39 cellular contexts compared by ENCODE assay signal in genomic region chr2:131322209-131322608, GRCh38. TPM values are rescaled to one million over a fixed set of nuclear protein-coding genes. Genes with fewer than 3 reads are reported as not detected.
"Had no signal": no experiment of that assay in that cellular context is flagged by ENCODE, and none has a peak within 500 bp of the region (broad histone marks: within the 10 kb centered on the region; RNA-seq: fewer than 3 reads in every experiment).

No MANE protein-coding gene starts in this region.

- H3K27me3 Mint-ChIP-seq: activated naive CD4-positive, alpha-beta T cell treated with anti-CD3 and anti-CD28 coated beads, Interleukin-2, amount 10 ng/mL, durations not matched to agents 7 days and 5 days; brain had no signal

- H3K9me3 Mint-ChIP-seq: activated naive CD4-positive, alpha-beta T cell treated with anti-CD3 and anti-CD28 coated beads, Interleukin-2, amount 50 U/mL, for 24 hours; activated T-cell treated with anti-CD3 and anti-CD28 coated beads, Interleukin-2, amount 50 U/mL, for 72 hours; activated T-helper 1 cell treated with anti-CD3 and anti-CD28 coated beads, Interleukin-12 subunit alpha, Interleukin-12 subunit beta, Interleukin-2, Interleukin-4 antibody, amounts not matched to agents 30 ng/mL and 10 ng/mL and 1 ng/mL, durations not matched to agents 14 hours and 24 hours and 36 hours; activated T-helper 2 cell treated with anti-CD3 and anti-CD28 coated beads, Interferon-gamma antibody, Interleukin-2, Interleukin-4, amounts not matched to agents 10 μg/mL and 5 μg/mL and 100 μg/mL, durations not matched to agents 14 hours and 24 hours and 36 hours; central memory CD8-positive, alpha-beta T cell had no signal

- ATAC-seq: activated naive CD4-positive, alpha-beta T cell treated with anti-CD3 and anti-CD28 coated beads, Interleukin-2, amount 50 U/mL, for 72 hours; activated naive CD8-positive, alpha-beta T cell treated with anti-CD3 and anti-CD28 coated beads, Interleukin-2, amount 50 U/mL, for 24 hours; activated T-cell treated with anti-CD3 and anti-CD28 coated beads, Interleukin-2, amount 50 U/mL, for 4 hours; activated T-cell treated with anti-CD3 and anti-CD28 coated beads, Interleukin-2, amount 50 U/mL, for 72 hours; activated T-helper 17 cell treated with anti-CD3 and anti-CD28 coated beads, Interleukin-2, amount 50 U/mL, for 72 hours; body of pancreas had no signal

- H3K27ac Mint-ChIP-seq: activated naive CD4-positive, alpha-beta T cell treated with anti-CD3 and anti-CD28 coated beads for 36 hours; activated naive CD4-positive, alpha-beta T cell treated with anti-CD3 and anti-CD28 coated beads, Interleukin-2, amount 10 ng/mL, durations not matched to agents 7 days and 5 days; activated naive CD4-positive, alpha-beta T cell treated with anti-CD3 and anti-CD28 coated beads, Interleukin-2, amount 50 U/mL, for 24 hours; activated naive CD4-positive, alpha-beta T cell treated with anti-CD3 and anti-CD28 coated beads, Interleukin-2, amount 50 U/mL, for 72 hours; activated naive CD8-positive, alpha-beta T cell; activated naive CD8-positive, alpha-beta T cell treated with anti-CD3 and anti-CD28 coated beads for 36 hours; activated naive CD8-positive, alpha-beta T cell treated with anti-CD3 and anti-CD28 coated beads, Interleukin-2, amount 10 ng/mL, durations not matched to agents 7 days and 5 days; activated naive CD8-positive, alpha-beta T cell treated with anti-CD3 and anti-CD28 coated beads, Interleukin-2, amount 50 U/mL, for 24 hours; activated T-cell treated with anti-CD3 and anti-CD28 coated beads, Interleukin-2, amount 50 U/mL, for 24 hours; activated T-cell treated with anti-CD3 and anti-CD28 coated beads, Interleukin-2, amount 50 U/mL, for 72 hours; activated T-helper 1 cell treated with anti-CD3 and anti-CD28 coated beads, Interleukin-12 subunit alpha, Interleukin-12 subunit beta, Interleukin-2, Interleukin-4 antibody, amounts not matched to agents 30 ng/mL and 10 ng/mL and 1 ng/mL, durations not matched to agents 14 hours and 24 hours and 36 hours; activated T-helper 17 cell treated with anti-CD3 and anti-CD28 coated beads, Interleukin-2, amount 50 U/mL, for 72 hours; activated T-helper 2 cell treated with anti-CD3 and anti-CD28 coated beads, Interferon-gamma antibody, Interleukin-2, Interleukin-4, amounts not matched to agents 10 μg/mL and 5 μg/mL and 100 μg/mL, durations not matched to agents 14 hours and 24 hours and 36 hours; brain had no signal

- H3K9me3 ChIP-seq: adrenal gland, ascending aorta, body of pancreas had no signal

- H3K4me1 ChIP-seq: adrenal gland, ascending aorta, body of pancreas, breast epithelium had no signal

- H3K27ac ChIP-seq: adrenal gland, ascending aorta, body of pancreas, brain microvascular endothelial cell, breast epithelium, cardiac muscle cell had no signal

- DNase-seq: activated effector memory CD4-positive, alpha-beta T cell treated with anti-CD3 and anti-CD28 coated beads, Interleukin-2, amount 50 U/mL, for 16 hours; activated effector memory CD4-positive, alpha-beta T cell treated with Interleukin-2 at 50 U/mL for 16 hours; activated gamma-delta T cell; activated gamma-delta T cell treated with Interleukin-2 at 50 U/mL for 16 hours; activated naive CD4-positive, alpha-beta T cell; activated naive CD4-positive, alpha-beta T cell treated with anti-CD3 and anti-CD28 coated beads for 36 hours; activated naive CD4-positive, alpha-beta T cell treated with anti-CD3 and anti-CD28 coated beads, Interleukin-2, amount 10 ng/mL, durations not matched to agents 7 days and 5 days; activated naive CD4-positive, alpha-beta T cell treated with anti-CD3 and anti-CD28 coated beads, Interleukin-2, amount 50 U/mL, for 16 hours; activated naive CD4-positive, alpha-beta T cell treated with Interleukin-2 at 50 U/mL for 16 hours; activated naive CD8-positive, alpha-beta T cell treated with anti-CD3 and anti-CD28 coated beads for 36 hours; activated naive CD8-positive, alpha-beta T cell treated with anti-CD3 and anti-CD28 coated beads, Interleukin-2, amount 10 ng/mL, durations not matched to agents 7 days and 5 days; activated naive CD8-positive, alpha-beta T cell treated with anti-CD3 and anti-CD28 coated beads, Interleukin-2, amount 50 U/mL, for 24 hours; activated T-cell treated with anti-CD3 and anti-CD28 coated beads, Interleukin-2, amount 50 U/mL, for 24 hours; activated T-cell treated with anti-CD3 and anti-CD28 coated beads, Interleukin-2, amount 50 U/mL, for 4 hours; activated T-cell treated with anti-CD3 and anti-CD28 coated beads, Interleukin-2, amount 50 U/mL, for 48 hours; activated T-cell treated with anti-CD3 and anti-CD28 coated beads, Interleukin-2, amount 50 U/mL, for 72 hours; adrenal gland; amniotic stem cell; amygdala; anterior cingulate cortex; aorta; body of pancreas; brain microvascular endothelial cell; caudate nucleus; central memory CD4-positive, alpha-beta T cell; cerebellar nuclear complex had no signal

- H3K36me3 Mint-ChIP-seq: activated naive CD4-positive, alpha-beta T cell treated with anti-CD3 and anti-CD28 coated beads, Interleukin-2, amount 10 ng/mL, durations not matched to agents 7 days and 5 days; activated naive CD4-positive, alpha-beta T cell treated with anti-CD3 and anti-CD28 coated beads, Interleukin-2, amount 50 U/mL, for 24 hours; activated naive CD4-positive, alpha-beta T cell treated with anti-CD3 and anti-CD28 coated beads, Interleukin-2, amount 50 U/mL, for 72 hours; activated naive CD8-positive, alpha-beta T cell treated with anti-CD3 and anti-CD28 coated beads for 36 hours; activated naive CD8-positive, alpha-beta T cell treated with anti-CD3 and anti-CD28 coated beads, Interleukin-2, amount 10 ng/mL, durations not matched to agents 7 days and 5 days; brain had no signal

- H3K4me1 Mint-ChIP-seq: activated naive CD4-positive, alpha-beta T cell treated with anti-CD3 and anti-CD28 coated beads, Interleukin-2, amount 10 ng/mL, durations not matched to agents 7 days and 5 days; activated naive CD4-positive, alpha-beta T cell treated with anti-CD3 and anti-CD28 coated beads, Interleukin-2, amount 50 U/mL, for 24 hours; activated naive CD8-positive, alpha-beta T cell treated with anti-CD3 and anti-CD28 coated beads for 36 hours; activated naive CD8-positive, alpha-beta T cell treated with anti-CD3 and anti-CD28 coated beads, Interleukin-2, amount 10 ng/mL, durations not matched to agents 7 days and 5 days; activated naive CD8-positive, alpha-beta T cell treated with anti-CD3 and anti-CD28 coated beads, Interleukin-2, amount 50 U/mL, for 24 hours; activated T-helper 17 cell treated with anti-CD3 and anti-CD28 coated beads, Interleukin-2, amount 50 U/mL, for 72 hours; brain; central memory CD8-positive, alpha-beta T cell had no signal

- H3K4me3 ChIP-seq: adrenal gland, ascending aorta, body of pancreas, breast epithelium, cardiac muscle cell had no signal

- FAIRE-seq: astrocyte, bronchial epithelial cell had no signal

- H3K36me3 ChIP-seq: adrenal gland, ascending aorta, brain microvascular endothelial cell, breast epithelium, cardiac muscle cell had no signal

- H3K4me3 Mint-ChIP-seq: activated naive CD4-positive, alpha-beta T cell treated with anti-CD3 and anti-CD28 coated beads for 36 hours; activated naive CD4-positive, alpha-beta T cell treated with anti-CD3 and anti-CD28 coated beads, Interleukin-2, amount 10 ng/mL, durations not matched to agents 7 days and 5 days; activated naive CD4-positive, alpha-beta T cell treated with anti-CD3 and anti-CD28 coated beads, Interleukin-2, amount 50 U/mL, for 24 hours; activated naive CD8-positive, alpha-beta T cell; activated naive CD8-positive, alpha-beta T cell treated with anti-CD3 and anti-CD28 coated beads for 36 hours; activated naive CD8-positive, alpha-beta T cell treated with anti-CD3 and anti-CD28 coated beads, Interleukin-2, amount 10 ng/mL, durations not matched to agents 7 days and 5 days; activated naive CD8-positive, alpha-beta T cell treated with anti-CD3 and anti-CD28 coated beads, Interleukin-2, amount 50 U/mL, for 24 hours; activated T-cell treated with anti-CD3 and anti-CD28 coated beads, Interleukin-2, amount 50 U/mL, for 24 hours; activated T-cell treated with anti-CD3 and anti-CD28 coated beads, Interleukin-2, amount 50 U/mL, for 4 hours; activated T-cell treated with anti-CD3 and anti-CD28 coated beads, Interleukin-2, amount 50 U/mL, for 72 hours; activated T-helper 1 cell treated with anti-CD3 and anti-CD28 coated beads, Interleukin-12 subunit alpha, Interleukin-12 subunit beta, Interleukin-2, Interleukin-4 antibody, amounts not matched to agents 30 ng/mL and 10 ng/mL and 1 ng/mL, durations not matched to agents 14 hours and 24 hours and 36 hours; activated T-helper 17 cell treated with anti-CD3 and anti-CD28 coated beads, Interleukin-2, amount 50 U/mL, for 72 hours; brain; central memory CD8-positive, alpha-beta T cell had no signal

- H3K27me3 ChIP-seq: adrenal gland, ascending aorta, body of pancreas, brain microvascular endothelial cell, breast epithelium had no signal

RNA-seq across cellular contexts. Expression of gene RAB6D, which starts 41.8 kb away (rescaled TPM):
- total RNA-seq: activated naive CD4-positive, alpha-beta T cell treated with anti-CD3 and anti-CD28 coated beads for 36 hours; activated naive CD4-positive, alpha-beta T cell treated with anti-CD3 and anti-CD28 coated beads, Interleukin-2, amount 50 U/mL, for 72 hours; activated naive CD8-positive, alpha-beta T cell treated with anti-CD3 and anti-CD28 coated beads for 36 hours; activated naive CD8-positive, alpha-beta T cell treated with anti-CD3 and anti-CD28 coated beads, Interleukin-2, amount 10 ng/mL, durations not matched to agents 7 days and 5 days; activated T-helper 1 cell treated with anti-CD3 and anti-CD28 coated beads, Interleukin-12 subunit alpha, Interleukin-12 subunit beta, Interleukin-2, Interleukin-4 antibody, amounts not matched to agents 30 ng/mL and 10 ng/mL and 1 ng/mL, durations not matched to agents 14 hours and 24 hours and 36 hours; activated T-helper 17 cell treated with anti-CD3 and anti-CD28 coated beads, Interleukin-2, amount 50 U/mL, for 72 hours; aorta; ascending aorta; breast epithelium; bronchial epithelial cell; cardiac muscle cell had no signal
- polyA plus RNA-seq: aorta had no signal
